2 cellular contexts compared by ENCODE assay signal in genomic region chr1:192756847-192757246, GRCh38.
TF ChIP-seq lines count a peak whose summit lies in the region.

No MANE protein-coding gene starts in this region.

TF ChIP-seq in GM23338, 12 proteins besides CTCF, POLR2A, EP300 and RAD21:
- TF ChIP-seq ZNF331 (CRISPR knock-in tag; IDR thresholded peaks at IDR 0.05; ENCODE audit: low read depth) (no peak), JUNB (IDR thresholded peaks at IDR 0.05; ENCODE audit: unreplicated experiment) (no peak), ZNF462 (CRISPR knock-in tag; IDR thresholded peaks at IDR 0.05) (no peak)

TF ChIP-seq in K562, 482 proteins besides CTCF, POLR2A, EP300 and RAD21:
- TF ChIP-seq ETS2 (tag; IDR thresholded peaks at IDR 0.05; ENCODE audit: borderline replicate concordance, poor library complexity, severe bottlenecking) (no peak), HDAC2 (IDR thresholded peaks at IDR 0.05) (no peak), NR1H2 (CRISPR knock-in tag; IDR thresholded peaks at IDR 0.05) (no peak), MTA1 (IDR thresholded peaks at IDR 0.05; ENCODE audit: borderline replicate concordance) (no peak), ZNF780A (CRISPR knock-in tag; IDR thresholded peaks at IDR 0.05) (no peak), ZNF140 (CRISPR knock-in tag; IDR thresholded peaks at IDR 0.05) (no peak), ZNF384 (IDR thresholded peaks at IDR 0.05; ENCODE audit: low read depth, low read length) (no peak), HNRNPLL (IDR thresholded peaks at IDR 0.05; ENCODE audit: low read depth, low read length, poor library complexity, severe bottlenecking) (no peak), ZNF175 (CRISPR knock-in tag; IDR thresholded peaks at IDR 0.05; ENCODE audit: low read depth) (no peak), MTA3 (IDR thresholded peaks at IDR 0.05; ENCODE audit: borderline replicate concordance) (no peak), ZNF592 (IDR thresholded peaks at IDR 0.05) (no peak), COPS2 (conservative IDR thresholded peaks at IDR 0.05) (no peak), HINFP (tag; conservative IDR thresholded peaks at IDR 0.05; ENCODE audit: low read depth) (no peak), MCM5 (IDR thresholded peaks at IDR 0.05; ENCODE audit: low read depth) (no peak), ZNF232 (CRISPR knock-in tag; IDR thresholded peaks at IDR 0.05) (no peak), RUNX1 (IDR thresholded peaks at IDR 0.05; ENCODE audit: low read depth) (no peak), GTF2F1 (IDR thresholded peaks at IDR 0.05; ENCODE audit: low read depth, low read length) (no peak), CSDE1 (IDR thresholded peaks at IDR 0.05) (no peak), MITF (IDR thresholded peaks at IDR 0.05) (no peak)
